In the genomic region with DNA sequence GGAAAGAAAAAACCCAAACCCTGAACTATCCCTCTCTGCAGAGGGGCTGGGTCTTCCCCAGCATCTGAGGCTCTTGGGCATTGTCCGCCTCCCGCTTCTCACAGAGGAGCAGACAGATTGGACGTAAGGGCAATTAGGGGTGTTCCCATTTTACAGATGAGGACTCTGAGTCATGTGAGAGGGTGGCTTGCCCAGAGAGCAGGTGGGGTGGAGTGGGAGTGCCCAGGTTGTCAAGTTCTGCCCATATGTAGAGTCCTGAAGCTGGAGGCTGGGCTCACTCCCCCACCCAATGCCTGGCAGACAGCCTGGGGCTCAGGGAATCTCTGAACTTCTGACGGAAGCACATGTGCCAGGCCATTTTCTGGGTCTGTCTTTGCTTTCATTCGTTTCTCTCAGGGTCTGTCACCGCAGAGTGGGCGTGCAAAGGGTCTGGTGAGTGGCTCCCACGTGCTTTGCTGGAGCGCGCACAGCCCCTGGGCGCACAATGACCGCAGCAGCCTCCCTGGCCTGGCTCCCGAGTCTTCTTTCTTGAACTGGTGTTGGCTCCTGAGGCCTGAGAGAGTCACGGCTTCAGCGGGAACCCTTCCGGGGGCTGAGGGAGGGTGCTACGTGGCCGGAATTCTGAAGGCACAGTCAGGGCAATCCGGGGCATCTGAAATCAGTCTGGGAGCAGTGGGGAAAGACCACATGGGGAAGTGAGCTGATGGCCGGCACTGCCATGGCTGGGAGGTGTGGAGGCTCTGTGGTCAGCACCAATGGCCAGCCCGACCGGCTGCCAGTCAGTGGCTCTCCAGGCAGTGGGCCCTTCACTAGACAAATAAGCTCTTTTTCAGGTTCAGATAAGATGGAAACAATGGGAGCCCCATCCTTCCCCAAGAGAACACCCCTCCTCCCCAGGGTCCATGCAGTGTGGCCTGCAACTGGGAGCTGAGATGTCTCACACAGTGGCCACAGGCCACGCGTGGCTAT, we compare ENCODE assay signal across 17 cellular contexts. TPM values are rescaled to one million over a fixed set of nuclear protein-coding genes. Genes with fewer than 3 reads are reported as not detected.
DNase-seq lines count a peak whose midpoint lies in the region; ATAC-seq, FAIRE-seq and TF ChIP-seq lines count a peak whose summit lies in the region.
"Had no signal": no experiment of that assay in that cellular context is flagged by ENCODE, and none has a peak within 500 bp of the region (broad histone marks: within the 10 kb centered on the region; RNA-seq: fewer than 3 reads in every experiment).

No MANE protein-coding gene starts in this region.

- H3K23ac ChIP-seq in H1 (ENCODE audit: insufficient read length) (no peak overlapping the region), neuronal stem cell (ENCODE audit: low read depth, low read length, poor library complexity) (peak overlapping the region; percentile 18)

- no peak overlapping the region for H2BK12ac ChIP-seq in H1 (ENCODE audit: low read depth, low read length)
- no peak overlapping the region for H2BK12ac ChIP-seq in neuronal stem cell (ENCODE audit: low read length)

- H3K36me3 Mint-ChIP-seq in natural killer cell = no peaks in the 10 kb centered on the region

- no peak overlapping the region for H4K5ac ChIP-seq in H1 (ENCODE audit: insufficient read length, low read depth, low read length)

- H3K9me3 Mint-ChIP-seq in natural killer cell = no peaks in the 10 kb centered on the region

- H4K91ac ChIP-seq in H1 (replicated peaks; ENCODE audit: insufficient read length, low read length) = no peak overlapping the region
- H4K91ac ChIP-seq in neuronal stem cell (ENCODE audit: low read depth, low read length, poor library complexity) = peak overlapping the region; percentile 98

- no peaks in the 10 kb centered on the region for H4K20me1 ChIP-seq in H1 (replicated peaks in 1 of 2; ENCODE audit: control insufficient read depth in 1 of 2, insufficient read depth in 2 of 2, low read length in 2 of 2)
- H4K20me1 ChIP-seq in hepatocyte (ENCODE audit: insufficient read depth, poor library complexity, severe bottlenecking) = no peaks in the 10 kb centered on the region

- intact Hi-C loops in natural killer cell (cut with micrococcal nuclease) = no loop called here

- no peak for FAIRE-seq in H1 (lab: Jason Lieb, UNC)
- FAIRE-seq: HTR-8/SVneo had no signal

- TF ChIP-seq EP300 in H1 (IDR thresholded peaks at IDR 0.05; ENCODE audit: borderline replicate concordance in 1 of 2, low read depth in 2 of 2, low read length in 2 of 2) = no peak

- DNase-seq in NCI-H69 (lab: John Stamatoyannopoulos, UW) (peak; percentile 65), H1 (ENCODE audit: low read depth in 1 of 2, low spot score in 2 of 2) (peak in 1 of 2 experiments; percentile 41), neuronal stem cell (ENCODE audit: low spot score) (no peak), natural killer cell (no peak), hepatocyte (ENCODE audit: low spot score) (no peak)
- no peak for DNase-seq in stimulated activated CD4-positive, alpha-beta T cell treated with anti-CD3 and anti-CD28 coated beads, Interleukin-4, amount 100 ng/mL, for 1 hour
- DNase-seq: COR-L47; DMS79; GM23248; NCI-H1930; NK-92 treated with Interleukin-12 subunit alpha and Interleukin-12 subunit beta, amount 100 ng/mL, for 24 hours; RPMI8226; SJCRH30 had no signal

- POLR2A ChIA-PET in H1 (lab: Charles Lee; ENCODE audit: partially characterized antibody) = interaction anchor here (0.8 kb wide), 1 partner anchor 12 kb away, joined by 3 read pairs; no protein-coding TSS in a partner anchor

- CTCF ChIA-PET in H1 (lab: Charles Lee; ENCODE audit: partially characterized antibody) = interaction anchor here (1.1 to 1.9 kb wide), 6 partner anchors 9 to 872 kb away, joined by 3 to 9 read pairs (median 4); no protein-coding TSS in a partner anchor

- H3K9ac ChIP-seq in H1 (replicated peaks in 1 of 4; ENCODE audit: extremely low read depth in 1 of 4, low read depth in 3 of 4, low read length in 3 of 4) (no peak overlapping the region), neuronal stem cell (ENCODE audit: low read depth, low read length, poor library complexity) (no peak overlapping the region)
- H3K9ac ChIP-seq: GM23248 had no signal

- H3K79me2 ChIP-seq in H1 (ENCODE audit: control insufficient read depth in 1 of 2, insufficient read depth in 2 of 2, low read length in 2 of 2) (no peaks in the 10 kb centered on the region), hepatocyte (no peaks in the 10 kb centered on the region)

- no peak for ATAC-seq in natural killer cell

- H4K8ac ChIP-seq in H1 (ENCODE audit: extremely low read depth, insufficient read depth, low read length) (peak overlapping the region; percentile 48; the same call in 1 of the 2 replicates), neuronal stem cell (ENCODE audit: low read depth, low read length) (no peak overlapping the region)

- H3K14ac ChIP-seq in H1 (ENCODE audit: insufficient read length) (no peak overlapping the region), neuronal stem cell (ENCODE audit: low read length) (no peak overlapping the region)

- no peaks in the 10 kb centered on the region; the same call in 1 of the 2 replicates for H3K79me1 ChIP-seq in H1 (ENCODE audit: low read depth, low read length)
- no peaks in the 10 kb centered on the region for H3K79me1 ChIP-seq in neuronal stem cell (ENCODE audit: low read depth, low read length)

- peaks cover 0 to 5% of the 10 kb centered on the region in 2 donors for H3K27me3 Mint-ChIP-seq in natural killer cell (ENCODE audit: low read depth in 2 of 2)

- TF ChIP-seq CTCF in VCaP (conservative IDR thresholded peaks at IDR 0.05) (no peak), H1 (IDR thresholded peaks at IDR 0.05; ENCODE audit: control extremely low read depth in 1 of 3, insufficient read depth in 1 of 3, low read depth in 1 of 3, low read length in 3 of 3) (no peak), natural killer cell (IDR thresholded peaks at IDR 0.05) (no peak), hepatocyte (IDR thresholded peaks at IDR 0.05; ENCODE audit: poor library complexity) (no peak)

- H3K4ac ChIP-seq in H1 (replicated peaks; ENCODE audit: insufficient read length, low read depth, low read length) (no peak overlapping the region), neuronal stem cell (ENCODE audit: low read length) (no peak overlapping the region)

- H2AFZ ChIP-seq in H1 (ENCODE audit: low read length) = 0 out of 2 replicates have a peak overlapping the region, but pooled peaks have one; percentile 11
- H2AFZ ChIP-seq in neuronal stem cell (ENCODE audit: low read length) = no peak overlapping the region
- no peak overlapping the region for H2AFZ ChIP-seq in hepatocyte
- H2AFZ ChIP-seq: GM23248 had no signal

- H3K27me3 ChIP-seq in H1 (replicated peaks in 1 of 4; ENCODE audit: control insufficient read depth in 3 of 4, extremely low read depth in 1 of 4, insufficient read depth in 3 of 4, low read length in 3 of 4) (no peaks in the 10 kb centered on the region), neuronal stem cell (ENCODE audit: control insufficient read depth in 3 of 3, insufficient read depth in 3 of 3, low read depth in 1 of 3, low read length in 3 of 3) (peaks cover 0 to 6% (median 0%) of the 10 kb centered on the region in 3 experiments), hepatocyte (no peaks in the 10 kb centered on the region)
- H3K27me3 ChIP-seq: SJCRH30 had no signal

- no peak overlapping the region for H2BK5ac ChIP-seq in H1 (ENCODE audit: low read depth, low read length)
- H2BK5ac ChIP-seq in neuronal stem cell (ENCODE audit: low read length) = no peak overlapping the region

- peaks cover 6 to 7% of the 10 kb centered on the region in 2 donors for H3K4me1 Mint-ChIP-seq in natural killer cell

- no peak overlapping the region for H2BK120ac ChIP-seq in H1 (replicated peaks; ENCODE audit: low read depth, low read length)
- H2BK120ac ChIP-seq in neuronal stem cell (ENCODE audit: low read depth, low read length) = no peak overlapping the region

- H3K4me1 ChIP-seq in H1 (replicated peaks in 1 of 4; ENCODE audit: control insufficient read depth in 3 of 4, insufficient read depth in 4 of 4, low read length in 3 of 4) (peaks cover 0 to 10% (median 3%) of the 10 kb centered on the region in 4 experiments; a peak in 3 of 7 replicates), neuronal stem cell (ENCODE audit: control insufficient read depth in 2 of 2, insufficient read depth in 1 of 2, low read depth in 1 of 2, low read length in 2 of 2) (peaks cover 0 to 19% of the 10 kb centered on the region in 2 donors), hepatocyte (ENCODE audit: insufficient read depth) (peaks cover 12% of the 10 kb centered on the region)
- H3K4me1 ChIP-seq: SJCRH30 had no signal

- H3K4me3 Mint-ChIP-seq in natural killer cell = no peak overlapping the region

- no peak for TF ChIP-seq POLR2A in H1 (IDR thresholded peaks at IDR 0.05; ENCODE audit: control extremely low read depth in 1 of 2, low read depth in 2 of 2, low read length in 2 of 2)

- H2BK15ac ChIP-seq in H1 (ENCODE audit: low read length) = no peak overlapping the region
- H2BK15ac ChIP-seq in neuronal stem cell (ENCODE audit: low read length) = peak overlapping the region; percentile 69

- H3K36me3 ChIP-seq in H1 (ENCODE audit: control insufficient read depth in 2 of 4, insufficient read depth in 4 of 4, low read length in 3 of 4) = no peaks in the 10 kb centered on the region
- H3K36me3 ChIP-seq in neuronal stem cell (replicated peaks in 1 of 2; ENCODE audit: control insufficient read depth in 2 of 2, insufficient read depth in 2 of 2, low read length in 2 of 2) = no peaks in the 10 kb centered on the region
- H3K36me3 ChIP-seq in hepatocyte (replicated peaks; ENCODE audit: insufficient read depth, low read depth) = no peaks in the 10 kb centered on the region
- H3K36me3 ChIP-seq: SJCRH30 had no signal

- no peaks in the 10 kb centered on the region for H3K9me2 ChIP-seq in hepatocyte (replicated peaks; ENCODE audit: insufficient read depth)

- no peak overlapping the region for H3K4me3 ChIP-seq in H1 (ENCODE audit: extremely low read depth in 1 of 4, insufficient read depth in 2 of 4, low read depth in 3 of 4, low read length in 4 of 4)
- no peak overlapping the region for H3K4me3 ChIP-seq in neuronal stem cell (ENCODE audit: low read length in 2 of 2)
- no peak overlapping the region for H3K4me3 ChIP-seq in hepatocyte
- H3K4me3 ChIP-seq: GM23248, SJCRH30 had no signal

- H3K23me2 ChIP-seq in H1 (ENCODE audit: low read depth, low read length) = no peaks in the 10 kb centered on the region

- H3K27ac ChIP-seq in VCaP (peak overlapping the region; percentile 86), H1 (ENCODE audit: low read depth, low read length) (no peak overlapping the region), neuronal stem cell (replicated peaks; ENCODE audit: low read length) (no peak overlapping the region), hepatocyte (no peak overlapping the region)
- H3K27ac ChIP-seq: GM23248, HL-60, SJCRH30 had no signal

- no peaks in the 10 kb centered on the region for H3K9me3 ChIP-seq in H1 (ENCODE audit: insufficient read depth in 2 of 2, low read depth in 1 of 2, low read length in 1 of 2)
- H3K9me3 ChIP-seq in neuronal stem cell (replicated peaks in 1 of 2; ENCODE audit: control insufficient read depth in 2 of 2, insufficient read depth in 1 of 2, low read depth in 1 of 2, low read length in 2 of 2) = no peaks in the 10 kb centered on the region
- H3K9me3 ChIP-seq in hepatocyte (ENCODE audit: low read depth) = no peaks in the 10 kb centered on the region
- H3K9me3 ChIP-seq: SJCRH30 had no signal

- H2BK20ac ChIP-seq in H1 (ENCODE audit: low read length) = no peak overlapping the region

- TF ChIP-seq RAD21 in H1 (IDR thresholded peaks at IDR 0.05 in 1 of 2, conservative IDR thresholded peaks at IDR 0.05 in 1 of 2; ENCODE audit: low read depth in 2 of 2, low read length in 2 of 2) = no peak

- H3K27ac Mint-ChIP-seq in natural killer cell = no peak overlapping the region

- 94% methylated on average over 24 of the region's 24 CpGs; no CpG with 5 or more reads in 1 of the 2 experiments for WGBS in H1 (ENCODE audit: extremely low coverage in 1 of 2, insufficient coverage in 1 of 2, insufficient read length in 1 of 2, insufficient replicate concordance in 2 of 2, low coverage in 1 of 2, low lambda C conversion rate in 2 of 2, missing lambda C conversion rate in 1 of 2), 2 experiments
- no CpG with 5 or more reads among the region's 24 CpGs for WGBS in neuronal stem cell (ENCODE audit: extremely low coverage in 2 of 2, insufficient read length in 2 of 2, insufficient replicate concordance in 1 of 2), 2 donors
- 89% methylated on average over 24 of the region's 24 CpGs for WGBS in hepatocyte (ENCODE audit: low lambda C conversion rate, missing lambda C conversion rate)

- H2AK5ac ChIP-seq in H1 (ENCODE audit: low read depth, low read length) (no peak overlapping the region), neuronal stem cell (ENCODE audit: low read depth, low read length) (peak overlapping the region; percentile 58)

- no peak overlapping the region for H3K56ac ChIP-seq in H1 (replicated peaks; ENCODE audit: insufficient read length, low read depth, low read length)

- H3K18ac ChIP-seq in H1 (ENCODE audit: extremely low read depth, low read length) (no peak overlapping the region), neuronal stem cell (ENCODE audit: low read length) (peak overlapping the region; percentile 24)

- H3K4me2 ChIP-seq in H1 (ENCODE audit: insufficient read depth in 1 of 2, low read depth in 2 of 2, low read length in 2 of 2) (no peak overlapping the region), neuronal stem cell (ENCODE audit: insufficient read depth, low read length, poor library complexity, severe bottlenecking) (no peak overlapping the region), hepatocyte (no peak overlapping the region)

RNA-seq across cellular contexts. Expression of a gene that starts 1.1 kb away (rescaled TPM):
- not detected in 2 replicates for total RNA-seq in H1 (2021; fragmentation: NEBNext Ultra II Directional; extraction: Animal tissue kit (Norgen Biotek cat#: 25700))
- polyA plus RNA-seq in H1 (2011; rRNA removed) = 0.05 and 0.16 TPM in 2 replicates
- polyA plus RNA-seq in H1 (2011; cell fraction: cytosol; rRNA removed) = 0.08 TPM
- polyA plus RNA-seq in H1 (2011; cell fraction: nucleus; rRNA removed) = 0.21 TPM
- polyA plus RNA-seq in H1 (2012, experiment 1 of 2) = 0.07 to 0.17 TPM in 2 of 4 replicates, not detected in the others
- polyA plus RNA-seq in H1 (2012, experiment 2 of 2) = not detected
- 0.24 TPM for polyA plus RNA-seq in H1 (2013, experiment 1 of 2)
- polyA plus RNA-seq in H1 (2013, experiment 2 of 2) = 0.33 TPM
- 0.12 and 0.25 TPM in 2 replicates for polyA minus RNA-seq in H1 (2011; rRNA and poly(A)+ RNA removed)
- polyA minus RNA-seq in H1 (2011; cell fraction: cytosol; rRNA and poly(A)+ RNA removed) = not detected
- not detected for polyA minus RNA-seq in H1 (2011; cell fraction: nucleus; rRNA and poly(A)+ RNA removed)
- not detected for polyA plus RNA-seq in neuronal stem cell (2013, experiment 1 of 2)
- polyA plus RNA-seq in neuronal stem cell (2013, experiment 2 of 2) = not detected
- total RNA-seq in natural killer cell = not detected
- total RNA-seq in hepatocyte = not detected in 2 replicates
- not detected in 2 replicates for polyA plus RNA-seq in hepatocyte
- total RNA-seq: GM23248, OCI-LY7 had no signal
- polyA plus RNA-seq: GM23248 had no signal
